9 cellular contexts compared by ENCODE assay signal in the genomic region with DNA sequence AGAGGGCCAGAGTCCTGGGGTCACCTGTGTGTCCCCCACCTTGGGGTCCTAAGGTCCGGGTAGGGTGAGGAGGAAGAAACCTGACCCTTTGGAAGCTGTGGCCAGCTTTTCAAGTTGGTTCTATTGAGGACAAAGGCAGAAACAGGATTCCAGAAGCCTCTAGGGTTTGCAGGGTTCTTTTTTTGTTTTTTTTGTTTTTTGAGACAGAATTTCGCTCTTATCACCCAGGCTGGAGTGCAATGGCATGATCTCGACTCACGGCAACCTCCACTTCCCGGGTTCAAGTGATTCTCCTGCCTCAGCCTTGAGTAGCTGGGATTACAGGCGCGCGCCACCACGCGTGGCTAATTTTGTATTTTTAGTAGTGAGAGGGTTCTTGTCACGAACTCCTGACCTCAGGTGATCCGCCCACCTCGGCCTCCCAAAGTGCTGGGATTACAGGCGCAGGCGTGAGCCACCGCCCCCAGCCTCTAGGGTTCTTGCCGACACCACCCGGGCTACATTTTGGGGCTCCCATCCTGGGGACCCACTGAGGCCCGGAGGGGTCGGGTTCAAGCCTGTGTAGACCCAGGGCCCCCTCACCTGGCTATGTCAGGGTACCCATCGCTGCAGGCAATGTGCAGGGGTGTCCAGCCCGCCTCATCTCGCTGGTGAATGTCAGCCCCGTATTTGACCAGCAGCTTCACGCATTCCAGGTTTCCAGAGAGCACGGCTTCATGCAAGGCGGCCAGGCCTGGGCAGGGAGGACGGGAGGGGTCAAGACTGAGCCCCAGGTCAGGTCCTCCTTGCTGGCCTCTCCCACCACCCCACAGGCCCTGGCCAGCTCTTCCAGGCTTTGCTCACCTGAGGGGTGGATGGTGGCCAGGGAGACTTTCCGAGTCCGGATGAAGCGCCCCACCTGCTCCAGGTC. TPM values are rescaled to one million over a fixed set of nuclear protein-coding genes. Genes with fewer than 3 reads are reported as not detected.
DNase-seq lines count a peak whose midpoint lies in the region; ATAC-seq, FAIRE-seq and TF ChIP-seq lines count a peak whose summit lies in the region.
"Had no signal": no experiment of that assay in that cellular context is flagged by ENCODE, and none has a peak within 500 bp of the region (broad histone marks: within the 10 kb centered on the region; RNA-seq: fewer than 3 reads in every experiment).

No MANE protein-coding gene starts in this region.

- H3K36me3 ChIP-seq in HUES64 (ENCODE audit: insufficient read depth, low read length) (no peaks in the 10 kb centered on the region), mammary epithelial cell (ENCODE audit: insufficient read depth, low read length) (no peaks in the 10 kb centered on the region), mucosa of rectum (ENCODE audit: control insufficient read depth in 2 of 2, insufficient read depth in 2 of 2, low read length in 2 of 2) (no peaks in the 10 kb centered on the region)

- ATAC-seq in A549, result no peak
- ATAC-seq in HG03565 (IDR thresholded peaks at IDR 0.05; ENCODE audit: unreplicated experiment), result no peak
- no peak for ATAC-seq in HG02623 (IDR thresholded peaks at IDR 0.05; ENCODE audit: unreplicated experiment)

- FAIRE-seq in A549 (lab: Jason Lieb, UNC), result no peak

- no peak for TF ChIP-seq RAD21 in A549 (conservative IDR thresholded peaks at IDR 0.05 in 1 of 2, IDR thresholded peaks at IDR 0.05 in 1 of 2)

- in situ Hi-C loops in mammary epithelial cell (cut with MboI; ENCODE audit: low sequenced_read_pairs in 2 of 2), result no loop called here

- H3K27ac ChIP-seq in A549, result peak overlapping the region; percentile 93 to 99
- peak overlapping the region; percentile 97 for H3K27ac ChIP-seq in HUES64 (ENCODE audit: low read depth, low read length)
- H3K27ac ChIP-seq in mammary epithelial cell (ENCODE audit: insufficient read depth, low read depth, low read length), result peak overlapping the region; percentile 82
- H3K27ac ChIP-seq in mucosa of rectum (ENCODE audit: low read depth in 2 of 2, low read length in 2 of 2), result peak overlapping the region; percentile 86 to 93

- CTCF ChIA-PET in A549 (lab: Yijun Ruan, JAX), result interaction anchor here (0.8 to 1.6 kb wide), 7 partner anchors 9 to 120 kb away, joined by 3 to 8 read pairs (median 3); no protein-coding TSS in a partner anchor
- CTCF ChIA-PET in mammary epithelial cell (lab: Charles Lee; ENCODE audit: low non-redundant PET), result no interaction called here

- H3K27me3 ChIP-seq in HUES64 (ENCODE audit: insufficient read depth, low read length) (no peaks in the 10 kb centered on the region), mammary epithelial cell (ENCODE audit: insufficient read depth, low read length) (no peaks in the 10 kb centered on the region), mucosa of rectum (ENCODE audit: control insufficient read depth in 2 of 2, insufficient read depth in 2 of 2, low read length in 2 of 2) (no peaks in the 10 kb centered on the region)

- TF ChIP-seq EP300 in A549 (IDR thresholded peaks at IDR 0.05), result no peak

- H3K9me3 ChIP-seq in A549 (no peaks in the 10 kb centered on the region), HUES64 (ENCODE audit: insufficient read depth, low read depth, low read length) (no peaks in the 10 kb centered on the region), mammary epithelial cell (replicated peaks; ENCODE audit: insufficient read depth, low read length) (no peaks in the 10 kb centered on the region), mucosa of rectum (ENCODE audit: control insufficient read depth in 2 of 2, low read length in 2 of 2) (no peaks in the 10 kb centered on the region)

- H3K9ac ChIP-seq in HUES64 (ENCODE audit: low read depth, low read length), result peak overlapping the region; percentile 99
- no peak overlapping the region for H3K9ac ChIP-seq in mammary epithelial cell (ENCODE audit: insufficient read depth, low read length)
- H3K9ac ChIP-seq in mucosa of rectum (ENCODE audit: low read depth in 1 of 2, low read length in 2 of 2), result peak overlapping the region; percentile 85 to 94

- peaks cover 11% of the 10 kb centered on the region for H3K79me2 ChIP-seq in mammary epithelial cell (ENCODE audit: insufficient read depth, low read length)

- TF ChIP-seq CTCF in A549 (IDR thresholded peaks at IDR 0.05) (no peak), mammary epithelial cell (conservative IDR thresholded peaks at IDR 0.05 in 1 of 2, IDR thresholded peaks at IDR 0.05 in 1 of 2; ENCODE audit: extremely low read depth in 1 of 2, insufficient read depth in 1 of 2, low read depth in 1 of 2, low read length in 2 of 2) (no peak)

- dilution Hi-C loops in mammary epithelial cell (cut with HindIII; ENCODE audit: low sequenced_read_pairs), result no loop called here

- 88% methylated on average over 26 of the region's 31 CpGs for WGBS in A549 (ENCODE audit: missing lambda C conversion rate)
- 87% methylated on average over 31 of the region's 31 CpGs for WGBS in HUES64
- whole genome bisulfite sequencing in mammary epithelial cell (ENCODE audit: low coverage, missing lambda C conversion rate), result 80% methylated on average over 18 of the region's 31 CpGs

- TF ChIP-seq POLR2A in A549 (IDR thresholded peaks at IDR 0.05; ENCODE audit: low read length), result no peak

- DNase-seq in A549 (ENCODE audit: low read depth in 1 of 2, low spot score in 1 of 2) (no peak), mammary epithelial cell (no peak), HCEC 1CT (no peak), NCI-H1930 (lab: John Stamatoyannopoulos, UW) (no peak)

- POLR2A ChIA-PET in A549 (lab: Yijun Ruan, JAX), result interaction anchor here (0.6 to 1.7 kb wide), 9 partner anchors 11 to 169 kb away, joined by 3 to 11 read pairs (median 4); partner anchors contain the start of gene P4HB

- intact Hi-C loops in mammary epithelial cell (cut with micrococcal nuclease), result loop anchor here (1.0 kb wide), 1 partner anchor 7 kb away; no protein-coding TSS in a partner anchor

- peak overlapping the region; percentile 88 for H2AFZ ChIP-seq in mammary epithelial cell (ENCODE audit: low read depth, low read length)

- H4K20me1 ChIP-seq in mammary epithelial cell (ENCODE audit: insufficient read depth, low read length), result no peaks in the 10 kb centered on the region

- H3K4me1 ChIP-seq in A549, result peaks cover 21% of the 10 kb centered on the region; the same call in 2 of the 3 replicates
- H3K4me1 ChIP-seq in HUES64 (ENCODE audit: insufficient read depth, low read length), result no peaks in the 10 kb centered on the region; the same call in 1 of the 2 replicates
- peaks cover 18% of the 10 kb centered on the region for H3K4me1 ChIP-seq in mammary epithelial cell (ENCODE audit: insufficient read depth, low read length)
- peaks cover 11 to 16% of the 10 kb centered on the region in 2 donors for H3K4me1 ChIP-seq in mucosa of rectum (ENCODE audit: control insufficient read depth in 2 of 2, insufficient read depth in 2 of 2, low read length in 2 of 2)

- no TSS peak for BruUV-seq in mammary epithelial cell (replicated peaks; lab: Mats Ljungman, UMichigan)

- peak overlapping the region; percentile 96 for H3K4me2 ChIP-seq in A549
- H3K4me2 ChIP-seq in mammary epithelial cell (ENCODE audit: insufficient read depth, low read depth, low read length), result peak overlapping the region; percentile 97

- peak overlapping the region; percentile 94 for H3K4me3 ChIP-seq in A549
- peak overlapping the region; percentile 97 for H3K4me3 ChIP-seq in HUES64 (ENCODE audit: low read length)
- peak overlapping the region; percentile 71 to 81 (median 81) for H3K4me3 ChIP-seq in mammary epithelial cell (replicated peaks in 1 of 3; ENCODE audit: insufficient read depth in 1 of 3, low read depth in 2 of 3, low read length in 3 of 3)
- peak overlapping the region; percentile 67 to 75 for H3K4me3 ChIP-seq in mucosa of rectum (ENCODE audit: low read length in 2 of 2)

RNA-seq across cellular contexts. Expression of gene PPP1R27, which starts 0.7 kb away (rescaled TPM):
- polyA plus RNA-seq in A549 (2011; rRNA removed) (not detected in 2 replicates), A549 (2017; fragmentation: RNase III; extraction: RNeasy Plus Mini Kit Qiagen cat#74134 plus additional on column Dnase treatment) (0.09 TPM in 1 of 3 replicates, not detected in the others), mammary epithelial cell (0.09 TPM)
- 0.30 and 0.39 TPM in 2 replicates for polyA plus RNA-seq in A549 (2012; cell fraction: cytosol; rRNA removed)
- 0.43 and 0.86 TPM in 2 replicates for polyA plus RNA-seq in A549 (2012; cell fraction: nucleus; rRNA removed)
- polyA minus RNA-seq in A549 (2011; rRNA and poly(A)+ RNA removed), result not detected in 2 replicates
- polyA plus RNA-seq in HUES64 (2013, experiment 1 of 2), result not detected
- polyA plus RNA-seq in HUES64 (2013, experiment 2 of 2), result not detected
- 1 to 10 TPM in 1 of 2 donors, not detected in 1; 1.5 TPM for total RNA-seq in mammary epithelial cell
- not detected for polyA minus RNA-seq in mammary epithelial cell
- total RNA-seq: renal cortical epithelial cell had no signal

RNA-seq across cellular contexts. Expression of gene MCRIP1, which starts 1.1 kb away (rescaled TPM):
- 30.9 and 32.0 TPM in 2 replicates for polyA plus RNA-seq in A549 (2011; rRNA removed)
- 87.2 and 126 TPM in 2 replicates for polyA plus RNA-seq in A549 (2012; cell fraction: cytosol; rRNA removed)
- 108 and 113 TPM in 2 replicates for polyA plus RNA-seq in A549 (2012; cell fraction: nucleus; rRNA removed)
- 43.9 to 51.0 TPM (median 45.1 TPM) in 3 replicates for polyA plus RNA-seq in A549 (2017; fragmentation: RNase III; extraction: RNeasy Plus Mini Kit Qiagen cat#74134 plus additional on column Dnase treatment)
- polyA minus RNA-seq in A549 (2011; rRNA and poly(A)+ RNA removed), result 8.6 and 12.1 TPM in 2 replicates
- 91.2 TPM for polyA plus RNA-seq in HUES64 (2013, experiment 1 of 2)
- polyA plus RNA-seq in HUES64 (2013, experiment 2 of 2), result 106 TPM
- total RNA-seq in mammary epithelial cell, result 10 to 100 TPM; 36.0 to 38.9 TPM
- 28.2 TPM for polyA plus RNA-seq in mammary epithelial cell
- polyA minus RNA-seq in mammary epithelial cell, result 13.6 TPM

RNA-seq across cellular contexts. Expression of gene P4HB, which starts 26.2 kb away (rescaled TPM):
- polyA plus RNA-seq in A549 (2011; rRNA removed) (102 and 285 TPM in 2 replicates), A549 (2017; fragmentation: RNase III; extraction: RNeasy Plus Mini Kit Qiagen cat#74134 plus additional on column Dnase treatment) (606 to 622 TPM (median 607 TPM) in 3 replicates), mammary epithelial cell (57.2 TPM)
- polyA plus RNA-seq in A549 (2012; cell fraction: cytosol; rRNA removed), result 93.4 and 125 TPM in 2 replicates
- 245 and 308 TPM in 2 replicates for polyA plus RNA-seq in A549 (2012; cell fraction: nucleus; rRNA removed)
- 213 and 224 TPM in 2 replicates for polyA minus RNA-seq in A549 (2011; rRNA and poly(A)+ RNA removed)
- polyA plus RNA-seq in HUES64 (2013, experiment 1 of 2), result 276 TPM
- 272 TPM for polyA plus RNA-seq in HUES64 (2013, experiment 2 of 2)
- total RNA-seq in mammary epithelial cell, result 100 to 1,000 TPM; 827 to 995 TPM
- 772 TPM for polyA minus RNA-seq in mammary epithelial cell

RNA-seq across cellular contexts. Expression of gene GCGR, which starts 30.2 kb away (rescaled TPM):
- polyA plus RNA-seq in A549 (2011; rRNA removed) (0.05 and 0.19 TPM in 2 replicates), A549 (2017; fragmentation: RNase III; extraction: RNeasy Plus Mini Kit Qiagen cat#74134 plus additional on column Dnase treatment) (0.37 to 0.46 TPM (median 0.45 TPM) in 3 replicates), mammary epithelial cell (not detected)
- 0.33 and 0.53 TPM in 2 replicates for polyA plus RNA-seq in A549 (2012; cell fraction: cytosol; rRNA removed)
- polyA plus RNA-seq in A549 (2012; cell fraction: nucleus; rRNA removed), result 3.8 and 5.6 TPM in 2 replicates
- not detected in 2 replicates for polyA minus RNA-seq in A549 (2011; rRNA and poly(A)+ RNA removed)
- not detected for polyA plus RNA-seq in HUES64 (2013, experiment 1 of 2)
- polyA plus RNA-seq in HUES64 (2013, experiment 2 of 2), result not detected
- not detected for total RNA-seq in mammary epithelial cell
- not detected for polyA minus RNA-seq in mammary epithelial cell
- total RNA-seq: renal cortical epithelial cell had no signal

RNA-seq across cellular contexts. Expression of gene ARHGDIA, which starts 37.0 kb away (rescaled TPM):
- 44.3 and 64.0 TPM in 2 replicates for polyA plus RNA-seq in A549 (2011; rRNA removed)
- 289 and 364 TPM in 2 replicates for polyA plus RNA-seq in A549 (2012; cell fraction: cytosol; rRNA removed)
- polyA plus RNA-seq in A549 (2012; cell fraction: nucleus; rRNA removed), result 444 and 691 TPM in 2 replicates
- polyA plus RNA-seq in A549 (2017; fragmentation: RNase III; extraction: RNeasy Plus Mini Kit Qiagen cat#74134 plus additional on column Dnase treatment), result 497 to 567 TPM (median 503 TPM) in 3 replicates
- polyA minus RNA-seq in A549 (2011; rRNA and poly(A)+ RNA removed), result 45.3 and 70.2 TPM in 2 replicates
- polyA plus RNA-seq in HUES64 (2013, experiment 1 of 2), result 172 TPM
- polyA plus RNA-seq in HUES64 (2013, experiment 2 of 2), result 174 TPM
- 100 to 1,000 TPM; 115 to 549 TPM for total RNA-seq in mammary epithelial cell
- 278 TPM for polyA plus RNA-seq in mammary epithelial cell
- polyA minus RNA-seq in mammary epithelial cell, result 106 TPM
